22 cellular contexts compared by ENCODE assay signal in the genomic region with DNA sequence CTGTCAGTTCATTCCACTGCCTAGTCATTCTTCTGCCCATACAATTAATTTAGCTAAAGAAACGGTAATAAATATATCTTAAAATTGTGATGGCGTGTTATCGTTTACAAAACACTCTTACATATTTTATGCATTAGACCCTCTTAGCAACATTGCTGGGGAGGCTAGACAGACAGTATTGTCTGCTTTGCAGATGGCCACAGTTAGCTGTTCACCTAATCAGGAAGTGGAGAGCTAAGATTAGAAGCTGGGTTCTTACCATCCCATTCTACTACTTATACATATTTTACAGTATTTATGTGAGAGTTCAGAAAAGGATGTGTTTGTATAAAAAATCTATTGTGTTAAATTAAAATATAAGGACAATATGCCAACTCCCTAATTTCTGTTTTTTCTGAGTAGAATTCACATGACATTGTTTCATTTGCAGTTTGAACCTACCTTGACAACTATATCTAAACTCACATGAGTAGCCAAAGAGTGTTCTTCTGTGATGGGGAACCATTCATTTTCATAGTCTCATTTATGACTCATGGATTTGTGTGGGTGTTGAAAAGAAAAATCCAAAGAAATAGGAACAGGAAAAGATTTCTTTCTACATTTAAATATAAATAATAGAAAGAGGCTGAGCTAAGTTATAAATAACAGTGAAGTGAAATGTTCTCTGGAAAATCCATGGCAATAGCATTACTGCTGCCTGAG. TPM values are rescaled to one million over a fixed set of nuclear protein-coding genes. Genes with fewer than 3 reads are reported as not detected.
DNase-seq lines count a peak whose midpoint lies in the region; ATAC-seq and TF ChIP-seq lines count a peak whose summit lies in the region.
"Had no signal": no experiment of that assay in that cellular context is flagged by ENCODE, and none has a peak within 500 bp of the region (broad histone marks: within the 10 kb centered on the region; RNA-seq: fewer than 3 reads in every experiment).

No MANE protein-coding gene starts in this region.

- H3K36me3 Mint-ChIP-seq in MCF 10A (ENCODE audit: insufficient read depth, unreplicated experiment) = no peaks in the 10 kb centered on the region
- H3K36me3 Mint-ChIP-seq in activated T-cell treated with anti-CD3 and anti-CD28 coated beads, Interleukin-2, amount 50 U/mL, for 4 hours (ENCODE audit: insufficient read depth) = no peaks in the 10 kb centered on the region
- H3K36me3 Mint-ChIP-seq: activated naive CD4-positive, alpha-beta T cell treated with anti-CD3 and anti-CD28 coated beads, Interleukin-2, amount 50 U/mL, for 72 hours; memory B cell had no signal

- peak; percentile 12 for DNase-seq in mammary epithelial cell
- no peak for DNase-seq in MCF 10A (ENCODE audit: unreplicated experiment)
- peak; percentile 32 for DNase-seq in choroid plexus epithelial cell (ENCODE audit: low read depth)
- DNase-seq in superior temporal gyrus (ENCODE audit: extremely low spot score) = peak; percentile 64
- DNase-seq in EL = no peak
- no peak for DNase-seq in activated T-cell treated with anti-CD3 and anti-CD28 coated beads, Interleukin-2, amount 50 U/mL, for 4 hours
- no peak for DNase-seq in prostate gland (ENCODE audit: low spot score)
- DNase-seq: ACHN; activated CD4-positive, CD25-positive, alpha-beta regulatory T cell; activated CD8-positive, alpha-beta memory T cell treated with anti-CD3 and anti-CD28 coated beads, Interleukin-2, amount 50 U/mL, for 4 hours; endodermal cell; immature natural killer cell; NCI-H1105; NCI-H446 had no signal

- peaks cover 5% of the 10 kb centered on the region for H3K4me1 Mint-ChIP-seq in MCF 10A (ENCODE audit: insufficient read depth, unreplicated experiment)
- no peaks in the 10 kb centered on the region for H3K4me1 Mint-ChIP-seq in activated T-cell treated with anti-CD3 and anti-CD28 coated beads, Interleukin-2, amount 50 U/mL, for 4 hours (ENCODE audit: low read depth)
- H3K4me1 Mint-ChIP-seq: immature natural killer cell, memory B cell had no signal

- H3K4me3 ChIP-seq in mammary epithelial cell (replicated peaks in 1 of 3; ENCODE audit: insufficient read depth in 1 of 3, low read depth in 2 of 3, low read length in 3 of 3) = no peak overlapping the region
- H3K4me3 ChIP-seq in choroid plexus epithelial cell (ENCODE audit: low read depth, low read length) = no peak overlapping the region
- no peak overlapping the region for H3K4me3 ChIP-seq in prostate gland
- H3K4me3 ChIP-seq: gastroesophageal sphincter had no signal

- H3K27me3 Mint-ChIP-seq in MCF 10A (ENCODE audit: insufficient read depth, unreplicated experiment) = no peaks in the 10 kb centered on the region
- H3K27me3 Mint-ChIP-seq in activated T-cell treated with anti-CD3 and anti-CD28 coated beads, Interleukin-2, amount 50 U/mL, for 4 hours (ENCODE audit: low read depth) = peaks cover 8% of the 10 kb centered on the region

- 64% methylated on average over 3 of the region's 3 CpGs for WGBS in mammary epithelial cell (ENCODE audit: low coverage, missing lambda C conversion rate)
- WGBS in prostate gland = 96% methylated on average over 3 of the region's 3 CpGs

- dilution Hi-C loops in mammary epithelial cell (cut with HindIII; ENCODE audit: low sequenced_read_pairs) = no loop called here

- POLR2A ChIA-PET in MCF 10A (lab: Yijun Ruan, JAX) = no interaction called here

- H3K36me3 ChIP-seq in mammary epithelial cell (ENCODE audit: insufficient read depth, low read length) (no peaks in the 10 kb centered on the region), prostate gland (no peaks in the 10 kb centered on the region)
- H3K36me3 ChIP-seq: gastroesophageal sphincter, neutrophil had no signal

- H2AFZ ChIP-seq in mammary epithelial cell (ENCODE audit: low read depth, low read length) = no peak overlapping the region

- H3K4me2 ChIP-seq in mammary epithelial cell (ENCODE audit: insufficient read depth, low read depth, low read length) = no peak overlapping the region

- H3K4me1 ChIP-seq in mammary epithelial cell (ENCODE audit: insufficient read depth, low read length) (no peaks in the 10 kb centered on the region), prostate gland (replicated peaks) (peaks cover 9% of the 10 kb centered on the region)

- H3K27ac ChIP-seq in mammary epithelial cell (ENCODE audit: insufficient read depth, low read depth, low read length) = no peak overlapping the region
- no peak overlapping the region for H3K27ac ChIP-seq in prostate gland
- H3K27ac ChIP-seq: gastroesophageal sphincter, neutrophil had no signal

- H3K9me3 ChIP-seq in mammary epithelial cell (replicated peaks; ENCODE audit: insufficient read depth, low read length) (no peaks in the 10 kb centered on the region), prostate gland (no peaks in the 10 kb centered on the region)
- H3K9me3 ChIP-seq: gastroesophageal sphincter, neutrophil had no signal

- no peak overlapping the region for H3K9ac ChIP-seq in mammary epithelial cell (ENCODE audit: insufficient read depth, low read length)

- H3K9me3 Mint-ChIP-seq in MCF 10A (ENCODE audit: unreplicated experiment) = no peaks in the 10 kb centered on the region
- H3K9me3 Mint-ChIP-seq in activated T-cell treated with anti-CD3 and anti-CD28 coated beads, Interleukin-2, amount 50 U/mL, for 4 hours = no peaks in the 10 kb centered on the region

- CTCF ChIA-PET in mammary epithelial cell (lab: Charles Lee; ENCODE audit: low non-redundant PET) (no interaction called here), MCF 10A (lab: Yijun Ruan, JAX) (no interaction called here)

- no peak for TF ChIP-seq CTCF in mammary epithelial cell (conservative IDR thresholded peaks at IDR 0.05 in 1 of 2, IDR thresholded peaks at IDR 0.05 in 1 of 2; ENCODE audit: extremely low read depth in 1 of 2, insufficient read depth in 1 of 2, low read depth in 1 of 2, low read length in 2 of 2)
- no peak for TF ChIP-seq CTCF in MCF 10A (IDR thresholded peaks at IDR 0.05; ENCODE audit: unreplicated experiment)
- TF ChIP-seq CTCF in choroid plexus epithelial cell (conservative IDR thresholded peaks at IDR 0.05; ENCODE audit: low read depth, low read length) = no peak
- TF ChIP-seq CTCF in prostate gland (IDR thresholded peaks at IDR 0.05) = no peak

- BruUV-seq in mammary epithelial cell (replicated peaks; lab: Mats Ljungman, UMichigan) = no TSS peak
- BruUV-seq in MCF 10A (replicated peaks; lab: Mats Ljungman, UMichigan) = no TSS peak

- intact Hi-C loops in mammary epithelial cell (cut with micrococcal nuclease) (no loop called here), MCF 10A (cut with micrococcal nuclease) (no loop called here), prostate gland (cut with DNase I) (no loop called here)

- H3K27me3 ChIP-seq in mammary epithelial cell (ENCODE audit: insufficient read depth, low read length) (no peaks in the 10 kb centered on the region), prostate gland (replicated peaks; ENCODE audit: insufficient read depth) (no peaks in the 10 kb centered on the region)
- H3K27me3 ChIP-seq: gastroesophageal sphincter had no signal

- ATAC-seq in HG03520 (IDR thresholded peaks at IDR 0.05; ENCODE audit: unreplicated experiment) = peak; percentile 43
- no peak for ATAC-seq in activated T-cell treated with anti-CD3 and anti-CD28 coated beads, Interleukin-2, amount 50 U/mL, for 4 hours
- ATAC-seq: gastroesophageal sphincter, HCT116, HepG2 had no signal

- no peak overlapping the region for H3K4me3 Mint-ChIP-seq in MCF 10A (ENCODE audit: unreplicated experiment)
- no peak overlapping the region for H3K4me3 Mint-ChIP-seq in activated T-cell treated with anti-CD3 and anti-CD28 coated beads, Interleukin-2, amount 50 U/mL, for 4 hours
- H3K4me3 Mint-ChIP-seq: endodermal cell; immature natural killer cell; memory B cell; stimulated activated naive CD8-positive, alpha-beta T cell treated with anti-CD3 and anti-CD28 coated beads, Interleukin-15, Interleukin-2, amounts not matched to agents 100 ng/mL and 50 ng/mL, for 24 hours had no signal

- H3K79me2 ChIP-seq in mammary epithelial cell (ENCODE audit: insufficient read depth, low read length) = no peaks in the 10 kb centered on the region

- TF ChIP-seq POLR2A in prostate gland (IDR thresholded peaks at IDR 0.05) = no peak

- no peaks in the 10 kb centered on the region for H4K20me1 ChIP-seq in mammary epithelial cell (ENCODE audit: insufficient read depth, low read length)

- no peak overlapping the region for H3K27ac Mint-ChIP-seq in MCF 10A (ENCODE audit: low read depth, unreplicated experiment)
- H3K27ac Mint-ChIP-seq: activated naive CD4-positive, alpha-beta T cell treated with anti-CD3 and anti-CD28 coated beads, Interleukin-2, amount 50 U/mL, for 72 hours; endodermal cell; immature natural killer cell; memory B cell; stimulated activated naive CD8-positive, alpha-beta T cell treated with anti-CD3 and anti-CD28 coated beads, Interleukin-15, Interleukin-2, amounts not matched to agents 100 ng/mL and 50 ng/mL, for 24 hours had no signal

- in situ Hi-C loops in mammary epithelial cell (cut with MboI; ENCODE audit: low sequenced_read_pairs in 2 of 2) = no loop called here

RNA-seq across cellular contexts. Expression of gene C3orf80, which starts 41.7 kb away (rescaled TPM):
- total RNA-seq in mammary epithelial cell (not detected), MCF 10A (2022) (0.28 and 0.29 TPM in 2 replicates), prostate gland (under 1 TPM; 0.41 to 0.68 TPM)
- polyA plus RNA-seq in mammary epithelial cell = not detected
- not detected for polyA minus RNA-seq in mammary epithelial cell
- total RNA-seq in activated T-cell treated with anti-CD3 and anti-CD28 coated beads, Interleukin-2, amount 50 U/mL, for 4 hours = under 1 TPM in 1 of 3 donors, not detected in 2; 0.13 TPM
- polyA plus RNA-seq: immature natural killer cell had no signal

Comparison
In these comparisons a context has a peak if more than half of its experiments do, and no peak if none do; other contexts are left out.
1. DNase-seq: peak in mammary epithelial cell (single experiment), choroid plexus epithelial cell (single experiment) and superior temporal gyrus (single experiment); none in MCF 10A (single experiment), EL (single experiment), activated T-cell treated with anti-CD3 and anti-CD28 coated beads, Interleukin-2, amount 50 U/mL, for 4 hours (single experiment) and prostate gland (single experiment).